12 cellular contexts compared by ENCODE assay signal in the genomic region with DNA sequence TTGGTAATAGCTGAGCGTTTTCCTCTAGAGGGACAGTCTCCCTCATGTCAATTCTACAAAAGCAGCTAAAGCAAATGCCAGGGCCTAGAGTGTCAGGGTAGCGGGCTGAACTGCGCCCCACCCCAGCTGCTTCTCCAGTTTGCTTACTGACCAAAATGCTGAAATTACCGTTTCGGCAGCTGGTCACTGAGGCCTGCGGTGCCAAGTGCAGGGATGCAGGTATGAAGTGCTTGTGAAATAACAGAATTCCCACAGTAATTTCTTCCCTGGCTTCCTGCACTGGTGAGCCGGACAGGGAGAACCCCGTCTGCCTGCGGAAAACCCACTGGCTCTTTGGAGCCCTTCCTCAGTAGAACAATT. TPM values are rescaled to one million over a fixed set of nuclear protein-coding genes. Genes with fewer than 3 reads are reported as not detected.
DNase-seq lines count a peak whose midpoint lies in the region; ATAC-seq and TF ChIP-seq lines count a peak whose summit lies in the region.
"Had no signal": no experiment of that assay in that cellular context is flagged by ENCODE, and none has a peak within 500 bp of the region (broad histone marks: within the 10 kb centered on the region; RNA-seq: fewer than 3 reads in every experiment).

No MANE protein-coding gene starts in this region.

- DNase-seq in heart left ventricle (no peak), left ventricle myocardium superior (no peak), lower lobe of right lung (no peak), thoracic aorta (ENCODE audit: low spot score) (no peak), DMS79 (lab: John Stamatoyannopoulos, UW) (no peak), globus pallidus (ENCODE audit: low spot score) (no peak), cerebellar nuclear complex (lab: John Stamatoyannopoulos, UW) (no peak)
- DNase-seq: activated gamma-delta T cell treated with Interleukin-2 at 50 U/mL for 16 hours, BE2C had no signal

- H3K27ac Mint-ChIP-seq in activated naive CD8-positive, alpha-beta T cell = peak overlapping the region; percentile 64

- H3K27me3 ChIP-seq in heart left ventricle (no peaks in the 10 kb centered on the region), lower lobe of right lung (ENCODE audit: low read depth) (no peaks in the 10 kb centered on the region), thoracic aorta (replicated peaks; ENCODE audit: insufficient read depth) (no peaks in the 10 kb centered on the region)
- H3K27me3 ChIP-seq: BE2C, neural progenitor cell had no signal

- TF ChIP-seq POLR2A in heart left ventricle (IDR thresholded peaks at IDR 0.05) = no peak

- peaks cover 2 to 79% (median 65%) of the 10 kb centered on the region in 9 donors for H3K36me3 ChIP-seq in heart left ventricle
- H3K36me3 ChIP-seq in lower lobe of right lung = peaks cover 74% of the 10 kb centered on the region
- peaks cover 34% of the 10 kb centered on the region for H3K36me3 ChIP-seq in thoracic aorta

- intact Hi-C loops in heart left ventricle (cut with DNase I) (no loop called here), left ventricle myocardium superior (cut with micrococcal nuclease) (no loop called here), lower lobe of right lung (cut with DNase I) (no loop called here)

- peaks cover 0 to 18% (median 9%) of the 10 kb centered on the region in 12 donors for H3K4me1 ChIP-seq in heart left ventricle
- peaks cover 14% of the 10 kb centered on the region for H3K4me1 ChIP-seq in lower lobe of right lung
- H3K4me1 ChIP-seq in thoracic aorta (ENCODE audit: control insufficient read depth in 1 of 2, low read depth in 2 of 2) = peaks cover 4 to 25% of the 10 kb centered on the region in 2 donors
- H3K4me1 ChIP-seq: BE2C, neural progenitor cell had no signal

- ATAC-seq in heart left ventricle (peak in 1 of 4 donors; percentile 16), left ventricle myocardium superior (no peak), lower lobe of right lung (no peak), thoracic aorta (ENCODE audit: insufficient number of reproducible peaks, low FRiP score, low read depth) (no peak)
- ATAC-seq: Panc1 had no signal

- H3K27ac ChIP-seq in heart left ventricle (peak overlapping the region in 9 of 12 donors; percentile 12 to 78 (median 55)), lower lobe of right lung (peak overlapping the region; percentile 51), thoracic aorta (peak overlapping the region; percentile 44 to 59)
- H3K27ac ChIP-seq: neural progenitor cell had no signal

- H3K9me3 Mint-ChIP-seq in activated naive CD8-positive, alpha-beta T cell (ENCODE audit: low read depth) = no peaks in the 10 kb centered on the region
- H3K9me3 Mint-ChIP-seq: neural progenitor cell had no signal

- no peak overlapping the region for H3K4me3 Mint-ChIP-seq in activated naive CD8-positive, alpha-beta T cell
- H3K4me3 Mint-ChIP-seq: neural progenitor cell had no signal

- H3K9me3 ChIP-seq in heart left ventricle (no peaks in the 10 kb centered on the region), lower lobe of right lung (no peaks in the 10 kb centered on the region), thoracic aorta (no peaks in the 10 kb centered on the region)
- H3K9me3 ChIP-seq: BE2C had no signal

- WGBS in heart left ventricle, 4 donors = 77 to 88% (median 79%) methylated on average over 9 of the region's 9 CpGs

- no peak overlapping the region for H3K4me3 ChIP-seq in heart left ventricle
- no peak overlapping the region for H3K4me3 ChIP-seq in lower lobe of right lung
- no peak overlapping the region for H3K4me3 ChIP-seq in thoracic aorta
- H3K4me3 ChIP-seq: neural progenitor cell had no signal

- H3K36me3 Mint-ChIP-seq in activated naive CD8-positive, alpha-beta T cell = no peaks in the 10 kb centered on the region

- peaks cover 13% of the 10 kb centered on the region for H3K4me1 Mint-ChIP-seq in activated naive CD8-positive, alpha-beta T cell (ENCODE audit: low read depth)
- H3K4me1 Mint-ChIP-seq: neural progenitor cell had no signal

- no peaks in the 10 kb centered on the region for H3K27me3 Mint-ChIP-seq in activated naive CD8-positive, alpha-beta T cell

- no peak for TF ChIP-seq CTCF in heart left ventricle (IDR thresholded peaks at IDR 0.05)
- TF ChIP-seq CTCF in lower lobe of right lung (IDR thresholded peaks at IDR 0.05) = no peak
- no peak for TF ChIP-seq CTCF in thoracic aorta (IDR thresholded peaks at IDR 0.05)

RNA-seq across cellular contexts. Expression of gene PSMC1, which starts 19.1 kb away (rescaled TPM):
- total RNA-seq in heart left ventricle (100 to 1,000 TPM; 113 to 150 (median 125) TPM), left ventricle myocardium superior (122 TPM), lower lobe of right lung (61.7 TPM), thoracic aorta (100 to 1,000 TPM in 1 of 2 donors, 10 to 100 TPM in 1; 95.7 to 112 TPM)
- polyA plus RNA-seq in heart left ventricle = 100 to 1,000 TPM; 193 to 378 TPM

RNA-seq across cellular contexts. Expression of gene NRDE2, which starts 56.3 kb away (rescaled TPM):
- total RNA-seq in heart left ventricle (10 to 100 TPM in 5 of 9 donors, 1 to 10 TPM in 4; 5.2 to 15.4 (median 10.7) TPM), left ventricle myocardium superior (11.8 TPM), lower lobe of right lung (22.2 TPM), thoracic aorta (10 to 100 TPM; 16.8 to 21.2 TPM)
- polyA plus RNA-seq in heart left ventricle = 1 to 10 TPM; 5.3 to 7.2 TPM
